ENCODE assay signal across 4 cellular contexts in genomic region chr11:97770570-97770969, GRCh38.
"Had no signal": no experiment of that assay in that cellular context is flagged by ENCODE, and none has a peak within 500 bp of the region (broad histone marks: within the 10 kb centered on the region; RNA-seq: fewer than 3 reads in every experiment).

No MANE protein-coding gene starts in this region.

- DNase-seq: H9, HCEC 1CT, IMR-90 had no signal

- ATAC-seq: GM23338 had no signal

- H3K4me2 ChIP-seq: GM23338 had no signal

- H3K27ac Mint-ChIP-seq: GM23338, H9 had no signal

- H3K4me3 ChIP-seq: GM23338 had no signal

- H3K4me3 Mint-ChIP-seq: GM23338, H9 had no signal

- H3K4me1 Mint-ChIP-seq: H9 had no signal

- H3K9me3 Mint-ChIP-seq: GM23338 had no signal
